8 cellular contexts compared by ENCODE assay signal in the genomic region with DNA sequence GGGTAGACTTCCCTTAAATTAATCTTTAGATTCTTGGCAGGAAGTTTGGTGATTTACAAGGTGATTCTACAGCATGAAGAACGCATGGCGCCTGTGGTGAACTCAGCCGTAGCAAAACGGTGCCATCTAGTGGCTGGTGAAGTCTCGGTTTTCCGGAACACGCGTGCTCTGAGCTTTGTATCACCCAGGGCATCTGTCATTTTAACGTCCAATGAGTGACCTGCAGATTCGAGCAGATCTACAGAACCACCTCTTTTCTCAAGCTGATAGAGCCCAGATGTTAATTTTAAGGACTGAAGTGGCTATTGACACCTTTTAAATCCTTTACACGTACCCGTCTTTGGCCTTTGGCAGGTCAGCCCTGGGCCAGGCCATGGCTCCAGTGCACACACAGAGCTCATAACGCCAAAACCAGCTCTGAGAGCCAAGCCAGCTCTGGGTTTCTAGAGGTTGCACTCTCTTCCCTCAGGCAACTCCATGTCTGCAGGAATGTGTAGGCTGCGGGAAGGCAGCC. TPM values are rescaled to one million over a fixed set of nuclear protein-coding genes. Genes with fewer than 3 reads are reported as not detected.
A peak's percentile ranks its signal among the peaks of the same experiment; 100 is the strongest.
DNase-seq lines count a peak whose midpoint lies in the region; ATAC-seq, FAIRE-seq and TF ChIP-seq lines count a peak whose summit lies in the region.
"Not testable (repeated sequence)": the region's sequence is repeated elsewhere in the genome, so short reads cannot be mapped to it uniquely, and the experiment has no call there.
"Had no signal": no experiment of that assay in that cellular context is flagged by ENCODE, and none has a peak within 500 bp of the region (broad histone marks: within the 10 kb centered on the region; RNA-seq: fewer than 3 reads in every experiment).

No MANE protein-coding gene starts in this region.

- intact Hi-C loops in Right ventricle myocardium inferior (cut with DNase I) = not testable (repeated sequence)

- H3K36me3 ChIP-seq in Loucy (ENCODE audit: insufficient read depth, low read length); neutrophil: not testable (repeated sequence)

- not testable (repeated sequence) for H3K9ac ChIP-seq in Loucy (ENCODE audit: low read depth, low read length, poor library complexity, severe bottlenecking)

- not testable (repeated sequence) for H3K4me3 Mint-ChIP-seq in activated naive CD8-positive, alpha-beta T cell treated with anti-CD3 and anti-CD28 coated beads, Interleukin-2, amount 50 U/mL, for 24 hours

- TF ChIP-seq POLR2A in GM12891 (IDR thresholded peaks at IDR 0.05; ENCODE audit: low read depth, low read length) = not testable (repeated sequence)

- peak; percentile 60 for TF ChIP-seq CTCF in Loucy (conservative IDR thresholded peaks at IDR 0.05; ENCODE audit: low read length)
- peak; percentile 13 for TF ChIP-seq CTCF in neutrophil (IDR thresholded peaks at IDR 0.05)

- H3K27me3 ChIP-seq in Loucy (ENCODE audit: insufficient read depth, low read length, poor library complexity, severe bottlenecking) = not testable (repeated sequence)
- H3K27me3 ChIP-seq in neutrophil = peaks cover 12% of the 10 kb centered on the region

- H3K36me3 Mint-ChIP-seq in activated naive CD8-positive, alpha-beta T cell treated with anti-CD3 and anti-CD28 coated beads, Interleukin-2, amount 50 U/mL, for 24 hours (ENCODE audit: low read depth) = not testable (repeated sequence)

- H3K9me2 ChIP-seq in Loucy (replicated peaks; ENCODE audit: low read depth, low read length) = not testable (repeated sequence)

- H2AFZ ChIP-seq in Loucy (ENCODE audit: low read length) = peak overlapping the region; percentile 77

- DNase-seq in GM12891 (ENCODE audit: insufficient read length, low spot score); Right ventricle myocardium inferior (ENCODE audit: missing footprints): not testable (repeated sequence)
- peak; percentile 20 for DNase-seq in RPMI7951 (ENCODE audit: low read depth)
- DNase-seq in activated naive CD8-positive, alpha-beta T cell treated with anti-CD3 and anti-CD28 coated beads, Interleukin-2, amount 50 U/mL, for 24 hours = peak; percentile 15

- FAIRE-seq in GM12891 (lab: Jason Lieb, UNC) = peak; percentile 100

- H3K9me3 ChIP-seq in Loucy (ENCODE audit: insufficient read depth, low read depth, low read length); neutrophil: not testable (repeated sequence)

- ATAC-seq in HG02588 (IDR thresholded peaks at IDR 0.05; ENCODE audit: unreplicated experiment) (peak; percentile 69), Right ventricle myocardium inferior (peak; percentile 47)
- peak; percentile 70 for ATAC-seq in activated naive CD8-positive, alpha-beta T cell treated with anti-CD3 and anti-CD28 coated beads, Interleukin-2, amount 50 U/mL, for 24 hours

- not testable (repeated sequence) for H3F3A ChIP-seq in Loucy (ENCODE audit: low read depth)

- H3K4me3 ChIP-seq in Loucy (ENCODE audit: low read length, poor library complexity, severe bottlenecking); neutrophil (ENCODE audit: low read depth in 1 of 2, low read length in 1 of 2): not testable (repeated sequence)

- H4K20me1 ChIP-seq in Loucy (ENCODE audit: insufficient read depth, low read length, poor library complexity, severe bottlenecking) = not testable (repeated sequence)

- H3K27me3 Mint-ChIP-seq in activated naive CD8-positive, alpha-beta T cell treated with anti-CD3 and anti-CD28 coated beads, Interleukin-2, amount 50 U/mL, for 24 hours = not testable (repeated sequence)

- H3K27ac Mint-ChIP-seq in activated naive CD8-positive, alpha-beta T cell treated with anti-CD3 and anti-CD28 coated beads, Interleukin-2, amount 50 U/mL, for 24 hours = not testable (repeated sequence)

- H3K27ac ChIP-seq in neutrophil = not testable (repeated sequence)

- not testable (repeated sequence) for H3K4me1 Mint-ChIP-seq in activated naive CD8-positive, alpha-beta T cell treated with anti-CD3 and anti-CD28 coated beads, Interleukin-2, amount 50 U/mL, for 24 hours

- not testable (repeated sequence) for H3K4me1 ChIP-seq in Loucy (ENCODE audit: insufficient read depth, low read length, poor library complexity, severe bottlenecking); neutrophil (ENCODE audit: control insufficient read depth in 1 of 2, insufficient read depth in 1 of 2, low read depth in 1 of 2, low read length in 1 of 2)

- H3K79me2 ChIP-seq in Loucy (ENCODE audit: insufficient read depth, low read length) = not testable (repeated sequence)

- not testable (repeated sequence) for H3K9me3 Mint-ChIP-seq in activated naive CD8-positive, alpha-beta T cell treated with anti-CD3 and anti-CD28 coated beads, Interleukin-2, amount 50 U/mL, for 24 hours

- H3K4me2 ChIP-seq in Loucy (ENCODE audit: low read depth, low read length, poor library complexity, severe bottlenecking) = not testable (repeated sequence)

RNA-seq across cellular contexts. Expression of gene UNC93A, which starts 2.3 kb away (rescaled TPM):
- polyA plus RNA-seq in GM12891 (2012; ENCODE audit: low read depth, missing spikeins) = 0.28 TPM
- total RNA-seq in RPMI7951 (2014; rRNA removed; shearing (Covaris generic)) = not detected in 2 replicates
- total RNA-seq in Right ventricle myocardium inferior = not detected
- total RNA-seq: activated T-helper 2 cell treated with anti-CD3 and anti-CD28 coated beads, Interferon-gamma antibody, Interleukin-2, Interleukin-4, amounts not matched to agents 10 μg/mL and 5 μg/mL and 100 μg/mL, durations not matched to agents 14 hours and 24 hours and 36 hours had no signal

RNA-seq across cellular contexts. Expression of gene TTLL2, which starts 36.1 kb away (rescaled TPM):
- not detected for polyA plus RNA-seq in GM12891 (2012; ENCODE audit: low read depth, missing spikeins)
- not detected in 2 replicates for total RNA-seq in RPMI7951 (2014; rRNA removed; shearing (Covaris generic))
- total RNA-seq in Right ventricle myocardium inferior = not detected
- total RNA-seq: activated T-helper 2 cell treated with anti-CD3 and anti-CD28 coated beads, Interferon-gamma antibody, Interleukin-2, Interleukin-4, amounts not matched to agents 10 μg/mL and 5 μg/mL and 100 μg/mL, durations not matched to agents 14 hours and 24 hours and 36 hours had no signal
